1 cellular context compared by ENCODE assay signal in genomic region chr9:6931913-6932312, GRCh38.
TF ChIP-seq lines count a peak whose summit lies in the region.

No MANE protein-coding gene starts in this region.

TF ChIP-seq in GM12878, 131 proteins besides CTCF, POLR2A, EP300 and RAD21 (continued from another document):
- TF ChIP-seq CEBPZ (IDR thresholded peaks at IDR 0.05; ENCODE audit: low read depth, low read length) (no peak), JUND (IDR thresholded peaks at IDR 0.05; ENCODE audit: low read depth, low read length) (no peak), BCL11A (IDR thresholded peaks at IDR 0.05; ENCODE audit: low read depth, low read length) (no peak), TBL1XR1 (IDR thresholded peaks at IDR 0.05; ENCODE audit: low read depth, low read length) (no peak), ZBTB11 (CRISPR knock-in tag; IDR thresholded peaks at IDR 0.05) (no peak), NKRF (conservative IDR thresholded peaks at IDR 0.05) (no peak), ZNF592 (IDR thresholded peaks at IDR 0.05) (no peak), ZNF687 (IDR thresholded peaks at IDR 0.05) (no peak), GABPA (IDR thresholded peaks at IDR 0.05; ENCODE audit: low read depth) (no peak)
